9 cellular contexts compared by ENCODE assay signal in genomic region chr2:231604101-231604684, GRCh38. TPM values are rescaled to one million over a fixed set of nuclear protein-coding genes. Genes with fewer than 3 reads are reported as not detected.
DNase-seq lines count a peak whose midpoint lies in the region; ATAC-seq, FAIRE-seq and TF ChIP-seq lines count a peak whose summit lies in the region.
"Had no signal": no experiment of that assay in that cellular context is flagged by ENCODE, and none has a peak within 500 bp of the region (broad histone marks: within the 10 kb centered on the region; RNA-seq: fewer than 3 reads in every experiment).

No MANE protein-coding gene starts in this region.

- DNase-seq in T-helper 2 cell treated with Interferon-gamma antibody and Interleukin-4, amounts not matched to agents 5 μg/mL and 100 μg/mL, for 36 hours (ENCODE audit: low spot score) = no peak
- no peak for DNase-seq in T-helper 2 cell
- peak; percentile 25 for DNase-seq in NCI-H345 treated with DMSO at 0.1 percent for 48 hours (lab: John Stamatoyannopoulos, UW; ENCODE audit: unreplicated experiment)
- no peak for DNase-seq in GM12878 (ENCODE audit: low read depth, low spot score)
- DNase-seq in SKM-1 treated with dmso at 0.1 percent for 144 hours (lab: John Stamatoyannopoulos, UW; ENCODE audit: unreplicated experiment) = no peak

- H3K4me3 ChIP-seq in GM12878 = peak overlapping the region; percentile 67
- peak overlapping the region; percentile 60; the same call in 1 of the 2 replicates for H3K4me3 ChIP-seq in iPS-20b (ENCODE audit: low read length)
- H3K4me3 ChIP-seq in skin epidermis = peak overlapping the region; percentile 24 to 47 (median 34)

- POLR2A ChIA-PET in GM12878 (lab: Charles Lee) = interaction anchor here (0.8 to 2.1 kb wide), 6 partner anchors 54 to 140 kb away, joined by 3 to 15 read pairs (median 5); partner anchors contain the start of genes NCL and PTMA

- H3K79me2 ChIP-seq in GM12878 (ENCODE audit: control insufficient read depth, insufficient read depth, low read length) = no peaks in the 10 kb centered on the region

- peak overlapping the region; percentile 62 for H3K4me3 Mint-ChIP-seq in T-helper 2 cell treated with Interferon-gamma antibody and Interleukin-4, amounts not matched to agents 5 μg/mL and 100 μg/mL, for 36 hours

- WGBS in GM12878 (ENCODE audit: insufficient coverage, insufficient replicate concordance, low lambda C conversion rate, missing lambda C conversion rate) = 17% methylated on average over 32 of the region's 40 CpGs

- peak overlapping the region; percentile 60 for H3K9ac ChIP-seq in GM12878 (ENCODE audit: control insufficient read depth, insufficient read depth, low read length)
- H3K9ac ChIP-seq in iPS-20b (ENCODE audit: low read depth, low read length) = peak overlapping the region; percentile 87

- H3K27me3 ChIP-seq in GM12878 (replicated peaks in 1 of 2; ENCODE audit: control insufficient read depth in 2 of 2, insufficient read depth in 2 of 2, low read length in 1 of 2) = no peaks in the 10 kb centered on the region
- no peaks in the 10 kb centered on the region for H3K27me3 ChIP-seq in iPS-20b (ENCODE audit: insufficient read depth, low read length)

- CTCF ChIA-PET in GM12878 (lab: Yijun Ruan, JAX) = interaction anchor here (0.9 to 12.7 kb wide), 8 partner anchors 11 to 110 kb away, joined by 3 to 494 read pairs (median 5); no protein-coding TSS in a partner anchor

- TF ChIP-seq CTCF in GM12878 (IDR thresholded peaks at IDR 0.05 in 2 of 3, conservative IDR thresholded peaks at IDR 0.05 in 1 of 3; ENCODE audit: control insufficient read depth in 2 of 3, extremely low read depth in 1 of 3, insufficient read depth in 1 of 3, low read depth in 3 of 3, low read length in 3 of 3) = no peak

- intact Hi-C loops in GM12878 (cut with micrococcal nuclease; ENCODE audit: unreplicated experiment) = no loop called here

- H3K36me3 Mint-ChIP-seq in T-helper 2 cell treated with Interferon-gamma antibody and Interleukin-4, amounts not matched to agents 5 μg/mL and 100 μg/mL, for 36 hours (ENCODE audit: low read depth) = no peaks in the 10 kb centered on the region

- no peak; the same call in 1 of the 2 replicates for TF ChIP-seq POLR2A in GM12878 (IDR thresholded peaks at IDR 0.05; ENCODE audit: low read depth, low read length)

- no peaks in the 10 kb centered on the region for H3K9me3 Mint-ChIP-seq in T-helper 2 cell treated with Interferon-gamma antibody and Interleukin-4, amounts not matched to agents 5 μg/mL and 100 μg/mL, for 36 hours

- H3K27ac Mint-ChIP-seq in T-helper 2 cell treated with Interferon-gamma antibody and Interleukin-4, amounts not matched to agents 5 μg/mL and 100 μg/mL, for 36 hours = peak overlapping the region; percentile 36

- TF ChIP-seq RAD21 in GM12878 (IDR thresholded peaks at IDR 0.05; ENCODE audit: insufficient read depth, low read depth, low read length) = no peak

- H3K4me1 ChIP-seq in GM12878 (ENCODE audit: control insufficient read depth, insufficient read depth, low read length) (peaks cover 17% of the 10 kb centered on the region), iPS-20b (ENCODE audit: insufficient read depth, low read length) (peaks cover 30% of the 10 kb centered on the region)

- in situ Hi-C loops in GM12878 (cut with MboI) = no loop called here

- SMC1A ChIA-PET in GM12878 (lab: Charles Lee; ENCODE audit: uncharacterized antibody, unreplicated experiment) = interaction anchor here (0.7 to 1.7 kb wide), 7 partner anchors 11 to 73 kb away, joined by 3 to 5 read pairs (median 3); no protein-coding TSS in a partner anchor

- H3K9me3 ChIP-seq in GM12878 (replicated peaks; ENCODE audit: control insufficient read depth, insufficient read depth, low read length) = no peaks in the 10 kb centered on the region
- no peaks in the 10 kb centered on the region for H3K9me3 ChIP-seq in iPS-20b (ENCODE audit: insufficient read depth, low read depth, low read length)

- no peaks in the 10 kb centered on the region for H4K20me1 ChIP-seq in GM12878 (ENCODE audit: control insufficient read depth, insufficient read depth)

- no peak for TF ChIP-seq EP300 in GM12878 (IDR thresholded peaks at IDR 0.05; ENCODE audit: borderline replicate concordance in 1 of 2, control insufficient read depth in 1 of 2, low read depth in 2 of 2, low read length in 2 of 2)

- BruUV-seq in GM12878 (replicated peaks; lab: Mats Ljungman, UMichigan) = no TSS peak

- peak overlapping the region; percentile 80 for H2AFZ ChIP-seq in GM12878 (ENCODE audit: control insufficient read depth, low read depth, low read length)

- FAIRE-seq in GM12878 (lab: Jason Lieb, UNC) = no peak
- FAIRE-seq: islet of Langerhans had no signal

- peaks cover 11% of the 10 kb centered on the region for H3K4me1 Mint-ChIP-seq in T-helper 2 cell treated with Interferon-gamma antibody and Interleukin-4, amounts not matched to agents 5 μg/mL and 100 μg/mL, for 36 hours (ENCODE audit: low read depth)

- H3K27me3 Mint-ChIP-seq in T-helper 2 cell treated with Interferon-gamma antibody and Interleukin-4, amounts not matched to agents 5 μg/mL and 100 μg/mL, for 36 hours (ENCODE audit: low read depth) = peaks cover 5% of the 10 kb centered on the region

- H3K36me3 ChIP-seq in GM12878 (ENCODE audit: control insufficient read depth in 2 of 2, insufficient read depth in 2 of 2, low read length in 1 of 2) (no peaks in the 10 kb centered on the region), iPS-20b (ENCODE audit: insufficient read depth, low read depth, low read length) (no peaks in the 10 kb centered on the region)

- peak overlapping the region; percentile 96 for H3K4me2 ChIP-seq in GM12878 (ENCODE audit: control insufficient read depth, insufficient read depth)

- RAD21 ChIA-PET in GM12878 (lab: Charles Lee; ENCODE audit: unreplicated experiment) = interaction anchor here (0.9 to 2.0 kb wide), 6 partner anchors 10 to 87 kb away, joined by 3 to 10 read pairs (median 6); no protein-coding TSS in a partner anchor

- peak overlapping the region; percentile 56; the same call in 1 of the 2 replicates for H3K27ac ChIP-seq in GM12878 (ENCODE audit: control insufficient read depth, insufficient read depth)
- peak overlapping the region; percentile 64 for H3K27ac ChIP-seq in iPS-20b (ENCODE audit: low read length)
- peak overlapping the region; percentile 64 to 100 (median 94) for H3K27ac ChIP-seq in skin epidermis

- ATAC-seq in HG02610 (IDR thresholded peaks at IDR 0.05; ENCODE audit: unreplicated experiment) = peak; percentile 38
- peak; percentile 82 for ATAC-seq in GM12878

TF ChIP-seq in GM12878, 131 proteins besides CTCF, POLR2A, EP300 and RAD21 (continues in another document):
- TF ChIP-seq SMAD1 (IDR thresholded peaks at IDR 0.05; ENCODE audit: low read depth, partially characterized antibody) = no peak
- peak; percentile 69 for TF ChIP-seq POLR2AphosphoS5 (IDR thresholded peaks at IDR 0.05; ENCODE audit: low read length)
- peak; percentile 19; the same call in 1 of the 2 replicates for TF ChIP-seq RELB (IDR thresholded peaks at IDR 0.05; ENCODE audit: low read depth)
- no peak for TF ChIP-seq KDM1A (IDR thresholded peaks at IDR 0.05; ENCODE audit: borderline replicate concordance)
- TF ChIP-seq DPF2 (IDR thresholded peaks at IDR 0.05) = peak; percentile 25; the same call in 1 of the 2 replicates
- TF ChIP-seq NBN (IDR thresholded peaks at IDR 0.05) = peak; percentile 23
- TF ChIP-seq, protein P1, sequence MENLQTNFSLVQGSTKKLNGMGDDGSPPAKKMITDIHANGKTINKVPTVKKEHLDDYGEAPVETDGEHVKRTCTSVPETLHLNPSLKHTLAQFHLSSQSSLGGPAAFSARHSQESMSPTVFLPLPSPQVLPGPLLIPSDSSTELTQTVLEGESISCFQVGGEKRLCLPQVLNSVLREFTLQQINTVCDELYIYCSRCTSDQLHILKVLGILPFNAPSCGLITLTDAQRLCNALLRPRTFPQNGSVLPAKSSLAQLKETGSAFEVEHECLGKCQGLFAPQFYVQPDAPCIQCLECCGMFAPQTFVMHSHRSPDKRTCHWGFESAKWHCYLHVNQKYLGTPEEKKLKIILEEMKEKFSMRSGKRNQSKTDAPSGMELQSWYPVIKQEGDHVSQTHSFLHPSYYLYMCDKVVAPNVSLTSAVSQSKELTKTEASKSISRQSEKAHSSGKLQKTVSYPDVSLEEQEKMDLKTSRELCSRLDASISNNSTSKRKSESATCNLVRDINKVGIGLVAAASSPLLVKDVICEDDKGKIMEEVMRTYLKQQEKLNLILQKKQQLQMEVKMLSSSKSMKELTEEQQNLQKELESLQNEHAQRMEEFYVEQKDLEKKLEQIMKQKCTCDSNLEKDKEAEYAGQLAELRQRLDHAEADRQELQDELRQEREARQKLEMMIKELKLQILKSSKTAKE (IDR thresholded peaks at IDR 0.05; ENCODE audit: low read depth, poor library complexity, severe bottlenecking) = no peak
- TF ChIP-seq BACH1 (IDR thresholded peaks at IDR 0.05; ENCODE audit: borderline replicate concordance) = peak; percentile 52; the same call in 1 of the 2 replicates

RNA-seq across cellular contexts. Expression of gene TEX44, which starts 11.5 kb away (rescaled TPM):
- not detected in 2 replicates for total RNA-seq in GM12878 (2013; cell fraction: nucleolus; rRNA removed)
- total RNA-seq in GM12878 (2014; rRNA removed) = not detected in 2 replicates
- total RNA-seq in GM12878 (2014; rRNA removed; fragmentation: Illumina TruSeq; extraction: Trizol) = not detected in 2 replicates
- not detected in 2 replicates for total RNA-seq in GM12878 (2021)
- not detected for polyA plus RNA-seq in GM12878 (2011; ENCODE audit: low read depth)
- polyA plus RNA-seq in GM12878 (2011; rRNA removed) = not detected in 2 replicates
- not detected in 2 replicates for polyA plus RNA-seq in GM12878 (2011; cell fraction: cytosol; rRNA removed)
- polyA plus RNA-seq in GM12878 (2011; cell fraction: nucleus; rRNA removed) = not detected in 2 replicates
- polyA plus RNA-seq in GM12878 (2012) = 0.11 TPM in 1 of 2 replicates, not detected in the other
- polyA plus RNA-seq in GM12878 (2014; fragmentation: Illumina TruSeq; extraction: Trizol) = not detected in 2 replicates
- polyA plus RNA-seq in GM12878 (2014; fragmentation: Nextera tagmentation; extraction: Ambion mirVana) = not detected
- not detected in 2 replicates for polyA plus RNA-seq in GM12878 (2014; rRNA removed)
- polyA plus RNA-seq in GM12878 (2016; fragmentation: Nextera tagmentation; extraction: Ambion mirVana) = not detected
- polyA minus RNA-seq in GM12878 (2011; rRNA and poly(A)+ RNA removed) = not detected in 2 replicates
- polyA minus RNA-seq in GM12878 (2011; cell fraction: cytosol; rRNA and poly(A)+ RNA removed) = not detected in 2 replicates
- not detected in 2 replicates for polyA minus RNA-seq in GM12878 (2011; cell fraction: nucleus; rRNA and poly(A)+ RNA removed)
